In the genomic region with DNA sequence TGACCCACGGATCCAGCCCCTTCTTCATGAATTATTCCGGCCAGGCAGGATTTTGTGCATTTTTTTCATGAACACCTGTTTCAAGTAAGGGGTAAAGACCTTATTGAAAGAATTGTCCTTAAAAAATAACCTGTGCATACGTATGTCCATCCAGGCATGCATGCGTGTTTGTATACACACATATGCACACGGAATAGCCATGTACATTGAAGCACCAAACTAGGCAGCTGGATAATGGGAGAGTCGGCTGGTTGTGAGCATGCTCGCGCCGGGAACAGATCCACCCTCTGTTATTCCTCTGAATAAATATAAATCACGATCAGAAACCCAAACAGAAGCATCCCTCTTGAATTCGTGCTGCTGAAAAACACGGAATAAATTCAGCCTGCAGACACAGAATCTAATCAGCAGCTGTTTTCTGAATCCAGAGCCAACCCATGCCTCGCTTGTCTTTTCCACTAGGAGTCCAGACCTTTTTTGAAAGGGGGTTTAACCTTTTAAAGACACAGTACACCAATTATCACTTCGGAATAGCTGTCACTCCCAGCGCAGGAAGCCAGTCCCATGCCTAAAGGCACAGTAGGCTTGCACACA, we compare ENCODE assay signal across 9 cellular contexts. TPM values are rescaled to one million over a fixed set of nuclear protein-coding genes. Genes with fewer than 3 reads are reported as not detected.
DNase-seq lines count a peak whose midpoint lies in the region; ATAC-seq lines count a peak whose summit lies in the region.
"Had no signal": no experiment of that assay in that cellular context is flagged by ENCODE, and none has a peak within 500 bp of the region (broad histone marks: within the 10 kb centered on the region; RNA-seq: fewer than 3 reads in every experiment).

A gene (minus strand): TSS at position 473 of the 594 bp plus-strand sequence.

- no peaks in the 10 kb centered on the region for H3K9me3 ChIP-seq in mononuclear cell (ENCODE audit: low read depth, low read length)
- H3K9me3 ChIP-seq in aorta (ENCODE audit: control insufficient read depth, low read length): no peaks in the 10 kb centered on the region

- in situ Hi-C loops in SK-MEL-5 (cut with HindIII; ENCODE audit: low pct_unique_long_range_greater_than_20kb, low sequenced_read_pairs): no loop called here

- H3K27me3 ChIP-seq in mononuclear cell (ENCODE audit: insufficient read depth, low read length) (peaks cover 19% of the 10 kb centered on the region), aorta (ENCODE audit: control insufficient read depth in 1 of 2, insufficient read depth in 2 of 2, low read length in 1 of 2) (no peaks in the 10 kb centered on the region)

- H3K27ac ChIP-seq in aorta (ENCODE audit: low read depth in 1 of 2, low read length in 2 of 2): no peak within 1 kb of the TSS
- H3K27ac ChIP-seq: HL-60 had no signal

- H3K4me3 ChIP-seq in mononuclear cell (ENCODE audit: low read length) (peak within 1 kb of the TSS; percentile 40), aorta (ENCODE audit: low read length in 2 of 2) (peak within 1 kb of the TSS; percentile 49 to 61)

- DNase-seq in C1 segment of cervical spinal cord (lab: John Stamatoyannopoulos, UW) (peak in 10 of 14 donors; percentile 21 to 85 (median 38)), HT1080 (ENCODE audit: low read depth) (peak; percentile 60), SK-MEL-5 (ENCODE audit: low read depth, low spot score) (peak; percentile 61), epidermal melanocyte (ENCODE audit: insufficient read length, low spot score) (peak; percentile 75), aorta (no peak)

- 5% methylated on average over 15 of the region's 15 CpGs for WGBS in aorta, 2 donors

- ATAC-seq in aorta (ENCODE audit: low FRiP score) (no peak), HG02852 (IDR thresholded peaks at IDR 0.05; ENCODE audit: unreplicated experiment) (no peak), GM19328 (IDR thresholded peaks at IDR 0.05; ENCODE audit: unreplicated experiment) (no peak)

- no peaks in the 10 kb centered on the region for H3K36me3 ChIP-seq in aorta (ENCODE audit: control insufficient read depth in 1 of 2, insufficient read depth in 2 of 2, low read length in 1 of 2)

- H3K4me1 ChIP-seq in mononuclear cell (ENCODE audit: insufficient read depth, low read length): peaks cover 58% of the 10 kb centered on the region
- no peaks in the 10 kb centered on the region for H3K4me1 ChIP-seq in aorta (ENCODE audit: control insufficient read depth in 1 of 2, insufficient read depth in 2 of 2, low read length in 2 of 2)

- intact Hi-C loops in aorta (cut with DNase I): no loop called here

RNA-seq across cellular contexts. Expression of the gene that starts here (rescaled TPM):
- 4.8 and 6.2 TPM in 2 replicates for total RNA-seq in HT1080 (2014; rRNA removed; shearing (Covaris generic))
- polyA plus RNA-seq in HT1080 (2015; cell fraction: cytosol; rRNA removed): 15.3 and 17.2 TPM in 2 replicates
- polyA plus RNA-seq in HT1080 (2015; cell fraction: nucleus; rRNA removed): 7.6 and 7.9 TPM in 2 replicates
- 0.11 and 0.32 TPM in 2 replicates for total RNA-seq in SK-MEL-5 (2014; rRNA removed; shearing (Covaris generic))
- 2.2 and 3.3 TPM in 2 replicates for polyA plus RNA-seq in SK-MEL-5 (2015; cell fraction: cytosol; rRNA removed)
- 0.77 and 1.8 TPM in 2 replicates for polyA plus RNA-seq in SK-MEL-5 (2015; cell fraction: nucleus; rRNA removed)
- total RNA-seq in mononuclear cell (3.9 TPM), aorta (1 to 10 TPM; 5.2 to 6.3 TPM)
- 1 to 10 TPM; 1.6 to 2.8 TPM for polyA plus RNA-seq in aorta

Comparison
In these comparisons a context has a peak if more than half of its experiments do, and no peak if none do; other contexts are left out.
1. DNase-seq: peak in C1 segment of cervical spinal cord (10 of 14), HT1080 (single experiment), SK-MEL-5 (single experiment) and epidermal melanocyte (single experiment); none in aorta (0 of 2).